23 cellular contexts compared by ENCODE assay signal in genomic region chr6:127299522-127300240, GRCh38. TPM values are rescaled to one million over a fixed set of nuclear protein-coding genes. Genes with fewer than 3 reads are reported as not detected.
DNase-seq lines count a peak whose midpoint lies in the region; ATAC-seq and TF ChIP-seq lines count a peak whose summit lies in the region.
"Had no signal": no experiment of that assay in that cellular context is flagged by ENCODE, and none has a peak within 500 bp of the region (broad histone marks: within the 10 kb centered on the region; RNA-seq: fewer than 3 reads in every experiment).

No MANE protein-coding gene starts in this region.

- TF ChIP-seq CTCF in brain microvascular endothelial cell (IDR thresholded peaks at IDR 0.05; ENCODE audit: low read depth, low read length, missing control alignments) (no peak), ovary (IDR thresholded peaks at IDR 0.05) (no peak)

- in situ Hi-C loops in brain microvascular endothelial cell (cut with HindIII; ENCODE audit: low pct_ligation_motif_present, low sequenced_read_pairs), result no loop called here

- WGBS in ovary, 3 donors, result 92 to 95% (median 93%) methylated on average over 4 of the region's 4 CpGs

- intact Hi-C loops in ovary (cut with DNase I), result loop anchor here in 3 of 4 donors (5.0 to 10.0 kb wide), 2 partner anchors 243 to 245 kb away; no protein-coding TSS in a partner anchor

- peaks cover 53% of the 10 kb centered on the region for H3K36me3 Mint-ChIP-seq in activated T-cell treated with anti-CD3 and anti-CD28 coated beads, Interleukin-2, amount 50 U/mL, for 24 hours (ENCODE audit: low read depth)
- H3K36me3 Mint-ChIP-seq in activated T-cell treated with anti-CD3 and anti-CD28 coated beads, Interleukin-2, amount 50 U/mL, for 4 hours (ENCODE audit: insufficient read depth), result peaks cover 5% of the 10 kb centered on the region

- H3K4me3 ChIP-seq in brain microvascular endothelial cell (ENCODE audit: low read depth, low read length) (no peak overlapping the region), ovary (no peak overlapping the region)
- H3K4me3 ChIP-seq: BLaER1, MG63, SK-N-MC, tibial artery had no signal

- no peaks in the 10 kb centered on the region for H3K36me3 ChIP-seq in brain microvascular endothelial cell (replicated peaks)
- H3K36me3 ChIP-seq in ovary, result no peaks in the 10 kb centered on the region

- H3K27me3 Mint-ChIP-seq in activated T-cell treated with anti-CD3 and anti-CD28 coated beads, Interleukin-2, amount 50 U/mL, for 24 hours, result no peaks in the 10 kb centered on the region
- no peaks in the 10 kb centered on the region for H3K27me3 Mint-ChIP-seq in activated T-cell treated with anti-CD3 and anti-CD28 coated beads, Interleukin-2, amount 50 U/mL, for 4 hours (ENCODE audit: low read depth)
- H3K27me3 Mint-ChIP-seq: activated CD4-positive, alpha-beta memory T cell treated with anti-CD3 and anti-CD28 coated beads, Interleukin-2, amount 10 ng/mL, durations not matched to agents 7 days and 5 days; naive B cell; stimulated activated naive CD8-positive, alpha-beta T cell treated with anti-CD3 and anti-CD28 coated beads, Interleukin-15, amount 100 ng/mL, for 72 hours had no signal

- DNase-seq in activated T-cell treated with anti-CD3 and anti-CD28 coated beads, Interleukin-2, amount 50 U/mL, for 24 hours, result no peak
- DNase-seq in activated T-cell treated with anti-CD3 and anti-CD28 coated beads, Interleukin-2, amount 50 U/mL, for 4 hours, result no peak
- DNase-seq in brain microvascular endothelial cell, result no peak
- DNase-seq in iris pigment epithelial cell (ENCODE audit: low read depth), result peak; percentile 5
- no peak for DNase-seq in ovary
- DNase-seq in kidney glomerular epithelial cell (lab: John Stamatoyannopoulos, UW), result no peak
- DNase-seq in activated CD4-positive, CD25-positive, alpha-beta regulatory T cell (lab: John Stamatoyannopoulos, UW), result no peak
- DNase-seq: 8988T; activated CD4-positive, alpha-beta memory T cell treated with anti-CD3 and anti-CD28 coated beads, Interleukin-2, amount 10 ng/mL, durations not matched to agents 7 days and 5 days; amygdala; Caco-2; central memory CD4-positive, alpha-beta T cell; naive B cell; NCI-H1436; NCI-H510A treated with DMSO at 0.1 percent for 48 hours; nucleus accumbens; stimulated activated naive CD8-positive, alpha-beta T cell treated with anti-CD3 and anti-CD28 coated beads, Interleukin-15, amount 100 ng/mL, for 72 hours; tibial artery had no signal

- H3K4me1 ChIP-seq in ovary (ENCODE audit: insufficient read depth), result no peaks in the 10 kb centered on the region

- H3K27ac ChIP-seq in brain microvascular endothelial cell, result peak overlapping the region; percentile 57
- H3K27ac ChIP-seq in ovary, result no peak overlapping the region
- H3K27ac ChIP-seq: BLaER1, SK-N-MC, tibial artery had no signal

- TF ChIP-seq EP300 in ovary (IDR thresholded peaks at IDR 0.05), result no peak

- H3K27me3 ChIP-seq in brain microvascular endothelial cell (replicated peaks) (no peaks in the 10 kb centered on the region), ovary (no peaks in the 10 kb centered on the region)
- H3K27me3 ChIP-seq: BLaER1, MG63, tibial artery had no signal

- no peak for ATAC-seq in activated T-cell treated with anti-CD3 and anti-CD28 coated beads, Interleukin-2, amount 50 U/mL, for 4 hours
- no peak for ATAC-seq in activated CD4-positive, CD25-positive, alpha-beta regulatory T cell treated with anti-CD3 and anti-CD28 coated beads, Interleukin-2, amount 50 U/mL, for 24 hours
- ATAC-seq: stimulated activated naive CD8-positive, alpha-beta T cell treated with anti-CD3 and anti-CD28 coated beads, Interleukin-15, amount 100 ng/mL, for 72 hours had no signal

- no peaks in the 10 kb centered on the region for H3K9me3 ChIP-seq in ovary
- H3K9me3 ChIP-seq: MG63, tibial artery had no signal

- H3K4me3 Mint-ChIP-seq in activated T-cell treated with anti-CD3 and anti-CD28 coated beads, Interleukin-2, amount 50 U/mL, for 24 hours, result no peak overlapping the region
- no peak overlapping the region for H3K4me3 Mint-ChIP-seq in activated T-cell treated with anti-CD3 and anti-CD28 coated beads, Interleukin-2, amount 50 U/mL, for 4 hours
- H3K4me3 Mint-ChIP-seq: activated CD4-positive, alpha-beta memory T cell treated with anti-CD3 and anti-CD28 coated beads, Interleukin-2, amount 10 ng/mL, durations not matched to agents 7 days and 5 days; naive B cell; stimulated activated naive CD8-positive, alpha-beta T cell treated with anti-CD3 and anti-CD28 coated beads, Interleukin-15, amount 100 ng/mL, for 72 hours; WTC11 had no signal

- H3K9me3 Mint-ChIP-seq in activated T-cell treated with anti-CD3 and anti-CD28 coated beads, Interleukin-2, amount 50 U/mL, for 24 hours, result no peaks in the 10 kb centered on the region
- no peaks in the 10 kb centered on the region for H3K9me3 Mint-ChIP-seq in activated T-cell treated with anti-CD3 and anti-CD28 coated beads, Interleukin-2, amount 50 U/mL, for 4 hours
- H3K9me3 Mint-ChIP-seq: activated CD4-positive, alpha-beta memory T cell treated with anti-CD3 and anti-CD28 coated beads, Interleukin-2, amount 10 ng/mL, durations not matched to agents 7 days and 5 days; naive B cell; stimulated activated naive CD8-positive, alpha-beta T cell treated with anti-CD3 and anti-CD28 coated beads, Interleukin-15, amount 100 ng/mL, for 72 hours had no signal

- H3K27ac Mint-ChIP-seq in activated T-cell treated with anti-CD3 and anti-CD28 coated beads, Interleukin-2, amount 50 U/mL, for 24 hours, result peak overlapping the region; percentile 45
- H3K27ac Mint-ChIP-seq: activated CD4-positive, alpha-beta memory T cell treated with anti-CD3 and anti-CD28 coated beads, Interleukin-2, amount 10 ng/mL, durations not matched to agents 7 days and 5 days had no signal

- peaks cover 42% of the 10 kb centered on the region for H3K4me1 Mint-ChIP-seq in activated T-cell treated with anti-CD3 and anti-CD28 coated beads, Interleukin-2, amount 50 U/mL, for 24 hours (ENCODE audit: low read depth)
- H3K4me1 Mint-ChIP-seq in activated T-cell treated with anti-CD3 and anti-CD28 coated beads, Interleukin-2, amount 50 U/mL, for 4 hours (ENCODE audit: low read depth), result peaks cover 20% of the 10 kb centered on the region

- no peak for TF ChIP-seq POLR2A in ovary (IDR thresholded peaks at IDR 0.05)

RNA-seq across cellular contexts. Expression of gene RNF146, which starts 33.0 kb away (rescaled TPM):
- total RNA-seq in activated T-cell treated with anti-CD3 and anti-CD28 coated beads, Interleukin-2, amount 50 U/mL, for 4 hours, result 10 to 100 TPM; 14.5 to 15.8 (median 15.1) TPM
- total RNA-seq in ovary, result 10 to 100 TPM; 42.2 to 54.8 (median 45.8) TPM
- 10 to 100 TPM; 43.4 to 55.8 TPM for polyA plus RNA-seq in ovary

RNA-seq across cellular contexts. Expression of gene ECHDC1, which starts 43.7 kb away (rescaled TPM):
- total RNA-seq in activated T-cell treated with anti-CD3 and anti-CD28 coated beads, Interleukin-2, amount 50 U/mL, for 4 hours, result 10 to 100 TPM; 80.3 to 88.1 (median 86.5) TPM
- 10 to 100 TPM; 19.3 to 40.3 (median 21.8) TPM for total RNA-seq in ovary
- polyA plus RNA-seq in ovary, result 10 to 100 TPM; 23.9 to 34.9 TPM
